In genomic region chr12:59645242-59645641, GRCh38 we compare ENCODE assay signal across 19 cellular contexts. TPM values are rescaled to one million over a fixed set of nuclear protein-coding genes. Genes with fewer than 3 reads are reported as not detected.
A peak's percentile ranks its signal among the peaks of the same experiment; 100 is the strongest.
DNase-seq lines count a peak whose midpoint lies in the region; ATAC-seq and TF ChIP-seq lines count a peak whose summit lies in the region.
"Had no signal": no experiment of that assay in that cellular context is flagged by ENCODE, and none has a peak within 500 bp of the region (broad histone marks: within the 10 kb centered on the region; RNA-seq: fewer than 3 reads in every experiment).

No MANE protein-coding gene starts in this region.

- H3K23ac ChIP-seq in H9 (ENCODE audit: insufficient read length, low read depth, low read length), result no peak overlapping the region

- H3T11ph ChIP-seq in H9 (ENCODE audit: low read length), result no peak overlapping the region

- H2BK20ac ChIP-seq in H9 (ENCODE audit: low read depth, low read length, poor library complexity, severe bottlenecking), result no peak overlapping the region

- H2AK5ac ChIP-seq in H9 (ENCODE audit: insufficient read length, low read length), result no peak overlapping the region

- no peaks in the 10 kb centered on the region for H3K9me3 ChIP-seq in H9 (ENCODE audit: control insufficient read depth, low read depth, low read length)
- H3K9me3 ChIP-seq: BE2C, Caco-2 had no signal

- no peaks in the 10 kb centered on the region for H3K27me3 Mint-ChIP-seq in activated CD4-positive, alpha-beta T cell treated with anti-CD3 and anti-CD28 coated beads for 36 hours
- H3K27me3 Mint-ChIP-seq in H9 (ENCODE audit: low read depth), result no peaks in the 10 kb centered on the region
- peaks cover 3% of the 10 kb centered on the region for H3K27me3 Mint-ChIP-seq in glutamatergic neuron (ENCODE audit: unreplicated experiment)
- H3K27me3 Mint-ChIP-seq: CD4-positive, alpha-beta T cell; IgD-negative memory B cell had no signal

- H2BK15ac ChIP-seq in H9 (ENCODE audit: low read depth, low read length), result no peak overlapping the region

- no peaks in the 10 kb centered on the region for H3K79me2 ChIP-seq in H9 (ENCODE audit: insufficient read depth, low read length)

- intact Hi-C loops in activated CD4-positive, alpha-beta T cell treated with anti-CD3 and anti-CD28 coated beads for 36 hours (cut with DNase I, micrococcal nuclease), result no loop called here

- POLR2A ChIA-PET in activated CD4-positive, alpha-beta T cell treated with anti-CD3 and anti-CD28 coated beads for 36 hours (lab: Charles Lee), result no interaction called here

- no CpG with 5 or more reads among the region's 1 CpG for WGBS in H9 (ENCODE audit: extremely low coverage, insufficient read length, low lambda C conversion rate)

- peaks cover 3% of the 10 kb centered on the region for H3K23me2 ChIP-seq in H9 (ENCODE audit: insufficient read length, low read depth, low read length, poor library complexity, severe bottlenecking)

- no peaks in the 10 kb centered on the region for H3K27me3 ChIP-seq in H9 (ENCODE audit: insufficient read depth, low read length)
- H3K27me3 ChIP-seq: BE2C had no signal

- no peak overlapping the region for H3K4ac ChIP-seq in H9 (ENCODE audit: low read depth, low read length)

- H3K9ac ChIP-seq in H9 (ENCODE audit: extremely low read depth, insufficient read length, low read length), result no peak overlapping the region

- H3K4me1 ChIP-seq in H9 (ENCODE audit: insufficient read depth, low read length), result no peaks in the 10 kb centered on the region
- H3K4me1 ChIP-seq: BE2C had no signal

- CTCF ChIA-PET in activated CD4-positive, alpha-beta T cell treated with anti-CD3 and anti-CD28 coated beads for 36 hours (lab: Charles Lee), result interaction anchor here (0.6 kb wide), 1 partner anchor 1582 kb away, joined by 3 read pairs; no protein-coding TSS in a partner anchor

- H3K14ac ChIP-seq in H9 (ENCODE audit: insufficient read depth, low read length), result no peak overlapping the region

- peaks cover 25% of the 10 kb centered on the region for H3K9me3 Mint-ChIP-seq in activated CD4-positive, alpha-beta T cell treated with anti-CD3 and anti-CD28 coated beads for 36 hours (ENCODE audit: low read depth)
- H3K9me3 Mint-ChIP-seq in H9, result peaks cover 3 to 8% of the 10 kb centered on the region in 2 experiments; a peak in 3 of 5 replicates
- H3K9me3 Mint-ChIP-seq in glutamatergic neuron (ENCODE audit: unreplicated experiment), result no peaks in the 10 kb centered on the region

- no peaks in the 10 kb centered on the region for H3K79me1 ChIP-seq in H9 (ENCODE audit: insufficient read depth, low read depth, low read length, poor library complexity, severe bottlenecking)

- H4K91ac ChIP-seq in H9 (ENCODE audit: insufficient read length, low read depth, low read length), result no peak overlapping the region

- H3K36me3 Mint-ChIP-seq in activated CD4-positive, alpha-beta T cell treated with anti-CD3 and anti-CD28 coated beads for 36 hours (ENCODE audit: low read depth), result peaks cover 66% of the 10 kb centered on the region
- H3K36me3 Mint-ChIP-seq in H9 (ENCODE audit: insufficient read depth in 1 of 3, low read depth in 3 of 3), result peaks cover 1 to 4% (median 4%) of the 10 kb centered on the region in 3 experiments; a peak in 4 of 7 replicates
- H3K36me3 Mint-ChIP-seq in glutamatergic neuron (ENCODE audit: unreplicated experiment), result no peaks in the 10 kb centered on the region

- H3K18ac ChIP-seq in H9 (ENCODE audit: insufficient read length, low read depth, low read length), result no peak overlapping the region

- no peaks in the 10 kb centered on the region for H4K20me1 ChIP-seq in H9 (ENCODE audit: control insufficient read depth, insufficient read depth, insufficient read length)

- H3K56ac ChIP-seq in H9 (ENCODE audit: insufficient read length, low read depth, low read length), result no peak overlapping the region

- H4K8ac ChIP-seq in H9 (replicated peaks; ENCODE audit: insufficient read length, low read depth, low read length), result no peak overlapping the region

- DNase-seq in activated CD4-positive, alpha-beta T cell treated with anti-CD3 and anti-CD28 coated beads for 36 hours, result no peak
- DNase-seq in activated CD4-positive, alpha-beta T cell treated with anti-CD3 and anti-CD28 coated beads for 48 hours, result no peak
- DNase-seq in H9 (no peak), glutamatergic neuron (no peak), AG08395 (ENCODE audit: low spot score) (no peak), RKO (ENCODE audit: low spot score) (no peak)
- DNase-seq: BE2C; C1 segment of cervical spinal cord; Caco-2; CD4-positive, alpha-beta T cell; DMS79 treated with DMSO at 0.1 percent for 48 hours; GF-D8; GOT3; H7; KBM-7 had no signal

- no peak overlapping the region for H2BK12ac ChIP-seq in H9 (ENCODE audit: insufficient read length, low read depth, low read length)

- H3K4me2 ChIP-seq in H9 (ENCODE audit: insufficient read depth, insufficient read length, low read length), result no peak overlapping the region

- H2BK120ac ChIP-seq in H9 (ENCODE audit: low read depth, low read length, poor library complexity, severe bottlenecking), result no peak overlapping the region

- H4K5ac ChIP-seq in H9 (ENCODE audit: insufficient read length, low read depth, low read length), result no peak overlapping the region

- H2AFZ ChIP-seq in H9 (ENCODE audit: low read length), result no peak overlapping the region

- no peak overlapping the region for H3K27ac Mint-ChIP-seq in activated CD4-positive, alpha-beta T cell treated with anti-CD3 and anti-CD28 coated beads for 36 hours
- H3K27ac Mint-ChIP-seq in H9 (no peak overlapping the region), glutamatergic neuron (ENCODE audit: unreplicated experiment) (no peak overlapping the region)
- H3K27ac Mint-ChIP-seq: CD4-positive, alpha-beta T cell had no signal

- TF ChIP-seq CTCF in C4-2B (conservative IDR thresholded peaks at IDR 0.05) (peak; percentile 1; the same call in 1 of the 2 replicates), H9 (conservative IDR thresholded peaks at IDR 0.05) (0 out of 3 replicates have a peak, but pooled peaks have one; percentile 18), glutamatergic neuron (IDR thresholded peaks at IDR 0.05; ENCODE audit: partially characterized antibody, unreplicated experiment) (peak; percentile 15)

- H2BK5ac ChIP-seq in H9 (ENCODE audit: insufficient read length, low read length), result no peak overlapping the region

- peak; percentile 42 for ATAC-seq in activated CD4-positive, alpha-beta T cell treated with anti-CD3 and anti-CD28 coated beads for 36 hours
- ATAC-seq in GM19324 (IDR thresholded peaks at IDR 0.05; ENCODE audit: low FRiP score, unreplicated experiment), result no peak
- ATAC-seq: HepG2 had no signal

- H3K4me1 Mint-ChIP-seq in activated CD4-positive, alpha-beta T cell treated with anti-CD3 and anti-CD28 coated beads for 36 hours, result peaks cover 22% of the 10 kb centered on the region
- no peaks in the 10 kb centered on the region for H3K4me1 Mint-ChIP-seq in H9
- H3K4me1 Mint-ChIP-seq in glutamatergic neuron (ENCODE audit: low read depth, unreplicated experiment), result no peaks in the 10 kb centered on the region

- H3K27ac ChIP-seq in C4-2B (no peak overlapping the region), H9 (ENCODE audit: insufficient read length, low read depth, low read length) (no peak overlapping the region)

- no peak overlapping the region for H3K4me3 Mint-ChIP-seq in activated CD4-positive, alpha-beta T cell treated with anti-CD3 and anti-CD28 coated beads for 36 hours
- H3K4me3 Mint-ChIP-seq in H9 (no peak overlapping the region), glutamatergic neuron (ENCODE audit: unreplicated experiment) (no peak overlapping the region)
- H3K4me3 Mint-ChIP-seq: CD4-positive, alpha-beta T cell; IgD-negative memory B cell had no signal

RNA-seq across cellular contexts. Expression of gene SLC16A7, which starts 49.4 kb away (rescaled TPM):
- total RNA-seq in activated CD4-positive, alpha-beta T cell treated with anti-CD3 and anti-CD28 coated beads for 36 hours, result 10 to 100 TPM; 33.0 to 34.8 TPM
- total RNA-seq in H9 (2021) (2.2 and 2.5 TPM in 2 replicates), glutamatergic neuron (ENCODE audit: unreplicated experiment) (11.2 TPM)
